In the genomic region with DNA sequence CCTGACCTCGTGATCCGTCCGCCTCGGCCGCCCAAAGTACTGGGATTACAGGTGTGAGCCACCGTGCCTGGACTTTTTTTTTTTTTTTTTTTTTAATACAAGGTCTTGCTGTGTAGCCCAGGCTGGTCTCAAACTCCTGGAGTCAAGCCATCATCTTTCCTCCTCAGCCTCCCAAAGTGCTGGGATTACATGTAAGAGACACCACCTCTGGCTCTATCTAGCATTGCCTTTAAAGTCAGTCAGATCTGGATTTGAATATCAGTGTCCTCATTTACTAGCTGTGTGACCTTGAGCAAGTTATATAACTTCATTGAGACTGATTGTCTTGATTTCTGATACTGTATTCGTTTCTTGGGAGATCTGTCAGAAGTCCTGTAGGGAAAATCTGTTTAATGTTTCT, we compare ENCODE assay signal across 18 cellular contexts. TPM values are rescaled to one million over a fixed set of nuclear protein-coding genes. Genes with fewer than 3 reads are reported as not detected.
A peak's percentile ranks its signal among the peaks of the same experiment; 100 is the strongest.
DNase-seq lines count a peak whose midpoint lies in the region; ATAC-seq, FAIRE-seq and TF ChIP-seq lines count a peak whose summit lies in the region.
"Had no signal": no experiment of that assay in that cellular context is flagged by ENCODE, and none has a peak within 500 bp of the region (broad histone marks: within the 10 kb centered on the region; RNA-seq: fewer than 3 reads in every experiment).

No MANE protein-coding gene starts in this region.

- H3K9me3 Mint-ChIP-seq in WTC11 = no peaks in the 10 kb centered on the region
- no peaks in the 10 kb centered on the region for H3K9me3 Mint-ChIP-seq in activated T-cell treated with anti-CD3 and anti-CD28 coated beads, Interleukin-2, amount 50 U/mL, for 4 hours
- H3K9me3 Mint-ChIP-seq in activated CD8-positive, alpha-beta memory T cell treated with anti-CD3 and anti-CD28 coated beads, Interleukin-2, amount 10 ng/mL, durations not matched to agents 7 days and 5 days (ENCODE audit: low read depth) = no peaks in the 10 kb centered on the region
- H3K9me3 Mint-ChIP-seq: CD4-positive, CD25-positive, alpha-beta regulatory T cell; CD8-positive, alpha-beta memory T cell had no signal

- CTCF ChIA-PET in WTC11 (lab: Charles Lee) = interaction anchor here (1.5 kb wide), 1 partner anchor 33 kb away, joined by 4 read pairs; no protein-coding TSS in a partner anchor
- CTCF ChIA-PET in activated CD8-positive, alpha-beta memory T cell treated with anti-CD3 and anti-CD28 coated beads, Interleukin-2, amount 10 ng/mL, durations not matched to agents 7 days and 5 days (lab: Charles Lee) = interaction anchor here (1.1 kb wide), 1 partner anchor 17 kb away, joined by 3 read pairs; no protein-coding TSS in a partner anchor

- H3K36me3 Mint-ChIP-seq in WTC11 = no peaks in the 10 kb centered on the region
- no peaks in the 10 kb centered on the region for H3K36me3 Mint-ChIP-seq in activated T-cell treated with anti-CD3 and anti-CD28 coated beads, Interleukin-2, amount 50 U/mL, for 4 hours (ENCODE audit: insufficient read depth)
- peaks cover 1% of the 10 kb centered on the region for H3K36me3 Mint-ChIP-seq in activated CD8-positive, alpha-beta memory T cell treated with anti-CD3 and anti-CD28 coated beads, Interleukin-2, amount 10 ng/mL, durations not matched to agents 7 days and 5 days
- H3K36me3 Mint-ChIP-seq: CD4-positive, CD25-positive, alpha-beta regulatory T cell had no signal

- ATAC-seq in WTC11 (peak; percentile 60), left colon (peak; percentile 43)
- no peak for ATAC-seq in activated T-cell treated with anti-CD3 and anti-CD28 coated beads, Interleukin-2, amount 50 U/mL, for 4 hours
- no peak for ATAC-seq in activated CD8-positive, alpha-beta memory T cell treated with anti-CD3 and anti-CD28 coated beads, Interleukin-2, amount 10 ng/mL, durations not matched to agents 7 days and 5 days

- peak; percentile 79 for FAIRE-seq in D721Med (lab: Jason Lieb, UNC)
- FAIRE-seq: G401.6, GM12891, GM19239, H54 had no signal

- H3K4me3 Mint-ChIP-seq in WTC11 = no peak overlapping the region
- H3K4me3 Mint-ChIP-seq in activated T-cell treated with anti-CD3 and anti-CD28 coated beads, Interleukin-2, amount 50 U/mL, for 4 hours = no peak overlapping the region
- no peak overlapping the region for H3K4me3 Mint-ChIP-seq in activated CD8-positive, alpha-beta memory T cell treated with anti-CD3 and anti-CD28 coated beads, Interleukin-2, amount 10 ng/mL, durations not matched to agents 7 days and 5 days
- H3K4me3 Mint-ChIP-seq: CD4-positive, CD25-positive, alpha-beta regulatory T cell; CD8-positive, alpha-beta memory T cell had no signal

- H3K4me1 Mint-ChIP-seq in WTC11 = peaks cover 56% of the 10 kb centered on the region
- peaks cover 2% of the 10 kb centered on the region for H3K4me1 Mint-ChIP-seq in activated T-cell treated with anti-CD3 and anti-CD28 coated beads, Interleukin-2, amount 50 U/mL, for 4 hours (ENCODE audit: low read depth)
- peaks cover 4% of the 10 kb centered on the region for H3K4me1 Mint-ChIP-seq in activated CD8-positive, alpha-beta memory T cell treated with anti-CD3 and anti-CD28 coated beads, Interleukin-2, amount 10 ng/mL, durations not matched to agents 7 days and 5 days

- no peak for TF ChIP-seq CTCF in D721Med (IDR thresholded peaks at IDR 0.05; ENCODE audit: insufficient read depth, missing control alignments)
- no peak for TF ChIP-seq CTCF in WTC11 (IDR thresholded peaks at IDR 0.05)

- H3K27me3 Mint-ChIP-seq in WTC11 (ENCODE audit: low read depth) = peaks cover 8% of the 10 kb centered on the region
- H3K27me3 Mint-ChIP-seq in activated T-cell treated with anti-CD3 and anti-CD28 coated beads, Interleukin-2, amount 50 U/mL, for 4 hours (ENCODE audit: low read depth) = peaks cover 20% of the 10 kb centered on the region
- peaks cover 28% of the 10 kb centered on the region for H3K27me3 Mint-ChIP-seq in activated CD8-positive, alpha-beta memory T cell treated with anti-CD3 and anti-CD28 coated beads, Interleukin-2, amount 10 ng/mL, durations not matched to agents 7 days and 5 days

- peak overlapping the region; percentile 57 for H3K27ac Mint-ChIP-seq in WTC11
- no peak overlapping the region for H3K27ac Mint-ChIP-seq in activated CD8-positive, alpha-beta memory T cell treated with anti-CD3 and anti-CD28 coated beads, Interleukin-2, amount 10 ng/mL, durations not matched to agents 7 days and 5 days
- H3K27ac Mint-ChIP-seq: CD4-positive, CD25-positive, alpha-beta regulatory T cell; CD8-positive, alpha-beta memory T cell had no signal

- intact Hi-C loops in left colon (cut with DNase I, micrococcal nuclease) = no loop called here

- POLR2A ChIA-PET in WTC11 (lab: Charles Lee) = no interaction called here

- DNase-seq in D721Med (ENCODE audit: insufficient read length, low spot score) (no peak), NCI-H82 (lab: John Stamatoyannopoulos, UW) (peak; percentile 63), WTC11 (ENCODE audit: low spot score) (no peak), left colon (no peak), NCI-H524 (lab: John Stamatoyannopoulos, UW) (no peak)
- DNase-seq in activated T-cell treated with anti-CD3 and anti-CD28 coated beads, Interleukin-2, amount 50 U/mL, for 4 hours = no peak
- DNase-seq in activated CD8-positive, alpha-beta memory T cell treated with anti-CD3 and anti-CD28 coated beads, Interleukin-2, amount 10 ng/mL, durations not matched to agents 7 days and 5 days = no peak
- DNase-seq: ACHN; BE2C; C1 segment of cervical spinal cord; CD4-positive, CD25-positive, alpha-beta regulatory T cell; CD8-positive, alpha-beta memory T cell; COR-L47; HCEC 1CT had no signal

TF ChIP-seq in WTC11, 78 proteins besides CTCF, POLR2A, EP300 and RAD21 (continues in another document):
- TF ChIP-seq, protein P1, sequence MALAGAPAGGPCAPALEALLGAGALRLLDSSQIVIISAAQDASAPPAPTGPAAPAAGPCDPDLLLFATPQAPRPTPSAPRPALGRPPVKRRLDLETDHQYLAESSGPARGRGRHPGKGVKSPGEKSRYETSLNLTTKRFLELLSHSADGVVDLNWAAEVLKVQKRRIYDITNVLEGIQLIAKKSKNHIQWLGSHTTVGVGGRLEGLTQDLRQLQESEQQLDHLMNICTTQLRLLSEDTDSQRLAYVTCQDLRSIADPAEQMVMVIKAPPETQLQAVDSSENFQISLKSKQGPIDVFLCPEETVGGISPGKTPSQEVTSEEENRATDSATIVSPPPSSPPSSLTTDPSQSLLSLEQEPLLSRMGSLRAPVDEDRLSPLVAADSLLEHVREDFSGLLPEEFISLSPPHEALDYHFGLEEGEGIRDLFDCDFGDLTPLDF (CRISPR knock-in tag; IDR thresholded peaks at IDR 0.05) = no peak
- TF ChIP-seq, protein P2, sequence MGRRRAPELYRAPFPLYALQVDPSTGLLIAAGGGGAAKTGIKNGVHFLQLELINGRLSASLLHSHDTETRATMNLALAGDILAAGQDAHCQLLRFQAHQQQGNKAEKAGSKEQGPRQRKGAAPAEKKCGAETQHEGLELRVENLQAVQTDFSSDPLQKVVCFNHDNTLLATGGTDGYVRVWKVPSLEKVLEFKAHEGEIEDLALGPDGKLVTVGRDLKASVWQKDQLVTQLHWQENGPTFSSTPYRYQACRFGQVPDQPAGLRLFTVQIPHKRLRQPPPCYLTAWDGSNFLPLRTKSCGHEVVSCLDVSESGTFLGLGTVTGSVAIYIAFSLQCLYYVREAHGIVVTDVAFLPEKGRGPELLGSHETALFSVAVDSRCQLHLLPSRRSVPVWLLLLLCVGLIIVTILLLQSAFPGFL (CRISPR knock-in tag; IDR thresholded peaks at IDR 0.05; ENCODE audit: borderline replicate concordance) = no peak
- TF ChIP-seq, protein P3, sequence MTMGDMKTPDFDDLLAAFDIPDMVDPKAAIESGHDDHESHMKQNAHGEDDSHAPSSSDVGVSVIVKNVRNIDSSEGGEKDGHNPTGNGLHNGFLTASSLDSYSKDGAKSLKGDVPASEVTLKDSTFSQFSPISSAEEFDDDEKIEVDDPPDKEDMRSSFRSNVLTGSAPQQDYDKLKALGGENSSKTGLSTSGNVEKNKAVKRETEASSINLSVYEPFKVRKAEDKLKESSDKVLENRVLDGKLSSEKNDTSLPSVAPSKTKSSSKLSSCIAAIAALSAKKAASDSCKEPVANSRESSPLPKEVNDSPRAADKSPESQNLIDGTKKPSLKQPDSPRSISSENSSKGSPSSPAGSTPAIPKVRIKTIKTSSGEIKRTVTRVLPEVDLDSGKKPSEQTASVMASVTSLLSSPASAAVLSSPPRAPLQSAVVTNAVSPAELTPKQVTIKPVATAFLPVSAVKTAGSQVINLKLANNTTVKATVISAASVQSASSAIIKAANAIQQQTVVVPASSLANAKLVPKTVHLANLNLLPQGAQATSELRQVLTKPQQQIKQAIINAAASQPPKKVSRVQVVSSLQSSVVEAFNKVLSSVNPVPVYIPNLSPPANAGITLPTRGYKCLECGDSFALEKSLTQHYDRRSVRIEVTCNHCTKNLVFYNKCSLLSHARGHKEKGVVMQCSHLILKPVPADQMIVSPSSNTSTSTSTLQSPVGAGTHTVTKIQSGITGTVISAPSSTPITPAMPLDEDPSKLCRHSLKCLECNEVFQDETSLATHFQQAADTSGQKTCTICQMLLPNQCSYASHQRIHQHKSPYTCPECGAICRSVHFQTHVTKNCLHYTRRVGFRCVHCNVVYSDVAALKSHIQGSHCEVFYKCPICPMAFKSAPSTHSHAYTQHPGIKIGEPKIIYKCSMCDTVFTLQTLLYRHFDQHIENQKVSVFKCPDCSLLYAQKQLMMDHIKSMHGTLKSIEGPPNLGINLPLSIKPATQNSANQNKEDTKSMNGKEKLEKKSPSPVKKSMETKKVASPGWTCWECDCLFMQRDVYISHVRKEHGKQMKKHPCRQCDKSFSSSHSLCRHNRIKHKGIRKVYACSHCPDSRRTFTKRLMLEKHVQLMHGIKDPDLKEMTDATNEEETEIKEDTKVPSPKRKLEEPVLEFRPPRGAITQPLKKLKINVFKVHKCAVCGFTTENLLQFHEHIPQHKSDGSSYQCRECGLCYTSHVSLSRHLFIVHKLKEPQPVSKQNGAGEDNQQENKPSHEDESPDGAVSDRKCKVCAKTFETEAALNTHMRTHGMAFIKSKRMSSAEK (CRISPR knock-in tag; IDR thresholded peaks at IDR 0.05; ENCODE audit: borderline replicate concordance) = no peak
- no peak for TF ChIP-seq CREM (CRISPR knock-in tag; IDR thresholded peaks at IDR 0.05)

RNA-seq across cellular contexts. Expression of a gene that starts 6.6 kb away (rescaled TPM):
- total RNA-seq in WTC11 (2021) (21.1 to 24.0 TPM (median 23.0 TPM) in 3 replicates), left colon (10 to 100 TPM; 16.3 to 18.1 TPM)
- 1 to 10 TPM; 1.0 to 1.1 (median 1.0) TPM for total RNA-seq in activated T-cell treated with anti-CD3 and anti-CD28 coated beads, Interleukin-2, amount 50 U/mL, for 4 hours
- total RNA-seq in activated CD8-positive, alpha-beta memory T cell treated with anti-CD3 and anti-CD28 coated beads, Interleukin-2, amount 10 ng/mL, durations not matched to agents 7 days and 5 days = 1 to 10 TPM; 1.9 to 2.2 TPM

RNA-seq across cellular contexts. Expression of a gene that starts 38.6 kb away (rescaled TPM):
- total RNA-seq in WTC11 (2021) (50.8 to 59.4 TPM (median 57.0 TPM) in 3 replicates), left colon (1 to 10 TPM; 5.7 to 9.8 TPM)
- total RNA-seq in activated T-cell treated with anti-CD3 and anti-CD28 coated beads, Interleukin-2, amount 50 U/mL, for 4 hours = 10 to 100 TPM; 15.1 to 17.3 (median 15.3) TPM
- 10 to 100 TPM; 17.6 to 31.7 TPM for total RNA-seq in activated CD8-positive, alpha-beta memory T cell treated with anti-CD3 and anti-CD28 coated beads, Interleukin-2, amount 10 ng/mL, durations not matched to agents 7 days and 5 days

Comparison
In these comparisons a context has a peak if more than half of its experiments do, and no peak if none do; other contexts are left out.
1. ATAC-seq: peak in WTC11 (single experiment) and left colon (single experiment); none in activated T-cell treated with anti-CD3 and anti-CD28 coated beads, Interleukin-2, amount 50 U/mL, for 4 hours (0 of 2) and activated CD8-positive, alpha-beta memory T cell treated with anti-CD3 and anti-CD28 coated beads, Interleukin-2, amount 10 ng/mL, durations not matched to agents 7 days and 5 days (single experiment).